ENCODE assay signal across 13 cellular contexts in the genomic region with DNA sequence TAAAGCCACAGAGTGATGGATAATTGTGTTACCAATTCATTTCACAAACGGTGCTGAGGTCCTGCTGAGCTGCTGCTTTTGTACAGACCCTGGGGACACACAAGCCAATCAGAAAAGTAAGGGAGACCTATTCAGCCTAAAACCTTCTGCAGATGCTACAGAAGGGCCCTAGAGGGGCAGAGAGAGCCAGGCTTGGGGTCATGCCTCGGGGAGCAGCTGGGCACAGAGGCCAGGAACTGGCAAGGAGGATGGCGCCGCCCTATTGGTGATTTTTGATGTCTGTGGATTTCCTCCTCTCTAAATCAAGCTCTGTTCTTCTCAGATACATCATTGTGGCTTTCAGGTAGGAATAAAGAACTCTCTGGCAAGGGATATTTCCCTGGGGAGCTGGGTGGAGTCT.
DNase-seq lines count a peak whose midpoint lies in the region; ATAC-seq and TF ChIP-seq lines count a peak whose summit lies in the region.
"Had no signal": no experiment of that assay in that cellular context is flagged by ENCODE, and none has a peak within 500 bp of the region (broad histone marks: within the 10 kb centered on the region; RNA-seq: fewer than 3 reads in every experiment).

No MANE protein-coding gene starts in this region.

- no peaks in the 10 kb centered on the region for H3K9me3 ChIP-seq in upper lobe of left lung
- no peaks in the 10 kb centered on the region for H3K9me3 ChIP-seq in sigmoid colon
- H3K9me3 ChIP-seq in lower lobe of right lung, result no peaks in the 10 kb centered on the region
- H3K9me3 ChIP-seq: gastroesophageal sphincter had no signal

- in situ Hi-C loops in brain microvascular endothelial cell (cut with HindIII; ENCODE audit: low pct_ligation_motif_present, low sequenced_read_pairs), result no loop called here

- H3K36me3 ChIP-seq in brain microvascular endothelial cell (replicated peaks) (no peaks in the 10 kb centered on the region), upper lobe of left lung (no peaks in the 10 kb centered on the region), sigmoid colon (no peaks in the 10 kb centered on the region), lower lobe of right lung (no peaks in the 10 kb centered on the region)
- H3K36me3 ChIP-seq: gastroesophageal sphincter had no signal

- H3K27me3 Mint-ChIP-seq in CD14-positive monocyte (ENCODE audit: low read depth in 3 of 3), result peaks cover 0 to 4% (median 1%) of the 10 kb centered on the region in 3 donors
- H3K27me3 Mint-ChIP-seq in naive thymus-derived CD8-positive, alpha-beta T cell, result peaks cover 0 to 28% (median 9%) of the 10 kb centered on the region in 5 donors

- TF ChIP-seq POLR2A in upper lobe of left lung (IDR thresholded peaks at IDR 0.05), result no peak
- no peak for TF ChIP-seq POLR2A in sigmoid colon (IDR thresholded peaks at IDR 0.05)

- H3K27me3 ChIP-seq in brain microvascular endothelial cell (replicated peaks) (no peaks in the 10 kb centered on the region), upper lobe of left lung (no peaks in the 10 kb centered on the region), sigmoid colon (no peaks in the 10 kb centered on the region), lower lobe of right lung (ENCODE audit: low read depth) (no peaks in the 10 kb centered on the region)
- H3K27me3 ChIP-seq: gastroesophageal sphincter had no signal

- no peak overlapping the region for H3K4me3 ChIP-seq in LNCaP clone FGC (ENCODE audit: low read depth, low read length)
- H3K4me3 ChIP-seq in brain microvascular endothelial cell (ENCODE audit: low read depth, low read length), result no peak overlapping the region
- H3K4me3 ChIP-seq in upper lobe of left lung, result no peak overlapping the region
- H3K4me3 ChIP-seq in sigmoid colon, result no peak overlapping the region
- no peak overlapping the region for H3K4me3 ChIP-seq in lower lobe of right lung
- H3K4me3 ChIP-seq: gastroesophageal sphincter had no signal

- no peaks in the 10 kb centered on the region for H3K36me3 Mint-ChIP-seq in CD14-positive monocyte
- no peaks in the 10 kb centered on the region for H3K36me3 Mint-ChIP-seq in naive thymus-derived CD8-positive, alpha-beta T cell
- H3K36me3 Mint-ChIP-seq: activated naive CD4-positive, alpha-beta T cell treated with anti-CD3 and anti-CD28 coated beads, Interleukin-2, amount 50 U/mL, for 72 hours had no signal

- TF ChIP-seq EP300 in upper lobe of left lung (IDR thresholded peaks at IDR 0.05), result no peak
- TF ChIP-seq EP300 in sigmoid colon (IDR thresholded peaks at IDR 0.05), result no peak

- 78 to 90% methylated on average over 4 of the region's 4 CpGs for WGBS in upper lobe of left lung, 2 donors
- WGBS in sigmoid colon, 2 donors, result 88 to 89% methylated on average over 4 of the region's 4 CpGs

- H3K27ac Mint-ChIP-seq in CD14-positive monocyte, result no peak overlapping the region
- H3K27ac Mint-ChIP-seq in naive thymus-derived CD8-positive, alpha-beta T cell, result no peak overlapping the region
- H3K27ac Mint-ChIP-seq: activated naive CD4-positive, alpha-beta T cell treated with anti-CD3 and anti-CD28 coated beads, Interleukin-2, amount 50 U/mL, for 72 hours; dendritic cell treated with granulocyte-macrophage colony-stimulating factor and Interleukin-4, amounts not matched to agents 40 ng/mL and 50 ng/mL, for 4 days; stimulated activated naive B cell treated with anti-CD40 and anti-IgM and Interleukin-4, amounts not matched to agents 10 μg/mL and 1 μg/mL and 100 μg/mL, for 72 hours had no signal

- intact Hi-C loops in CD14-positive monocyte (cut with micrococcal nuclease) (no loop called here), sigmoid colon (cut with DNase I) (loop anchor here (5.0 kb wide), 1 partner anchor 183 kb away; a partner anchor contains a TSS), lower lobe of right lung (cut with DNase I) (no loop called here)

- peaks cover 0 to 1% (median 0%) of the 10 kb centered on the region in 7 donors for H3K9me3 Mint-ChIP-seq in CD14-positive monocyte
- H3K9me3 Mint-ChIP-seq in naive thymus-derived CD8-positive, alpha-beta T cell, result no peaks in the 10 kb centered on the region
- H3K9me3 Mint-ChIP-seq: activated naive CD4-positive, alpha-beta T cell treated with anti-CD3 and anti-CD28 coated beads, Interleukin-2, amount 50 U/mL, for 72 hours; dendritic cell treated with granulocyte-macrophage colony-stimulating factor and Interleukin-4, amounts not matched to agents 40 ng/mL and 50 ng/mL, for 4 days; stimulated activated naive B cell treated with anti-CD40 and anti-IgM and Interleukin-4, amounts not matched to agents 10 μg/mL and 1 μg/mL and 100 μg/mL, for 72 hours had no signal

- no peak for ATAC-seq in upper lobe of left lung (ENCODE audit: low FRiP score in 2 of 2)
- no peak for ATAC-seq in naive thymus-derived CD8-positive, alpha-beta T cell
- ATAC-seq in lower lobe of right lung, result no peak
- ATAC-seq: activated naive CD4-positive, alpha-beta T cell treated with anti-CD3 and anti-CD28 coated beads, Interleukin-2, amount 50 U/mL, for 72 hours; gastroesophageal sphincter; stimulated activated naive B cell treated with anti-CD40 and anti-IgM and Interleukin-4, amounts not matched to agents 10 μg/mL and 1 μg/mL and 100 μg/mL, for 72 hours had no signal

- no peak overlapping the region for H3K27ac ChIP-seq in 22Rv1
- no peak overlapping the region for H3K27ac ChIP-seq in brain microvascular endothelial cell
- H3K27ac ChIP-seq in upper lobe of left lung, result no peak overlapping the region
- H3K27ac ChIP-seq in sigmoid colon, result no peak overlapping the region
- no peak overlapping the region for H3K27ac ChIP-seq in lower lobe of right lung
- H3K27ac ChIP-seq: gastroesophageal sphincter had no signal

- no peak for DNase-seq in CD14-positive monocyte (ENCODE audit: low spot score)
- no peak for DNase-seq in LNCaP clone FGC (ENCODE audit: low read depth)
- no peak for DNase-seq in brain microvascular endothelial cell
- DNase-seq in upper lobe of left lung, result no peak
- DNase-seq in sigmoid colon, result no peak
- no peak for DNase-seq in naive thymus-derived CD8-positive, alpha-beta T cell
- no peak for DNase-seq in lower lobe of right lung
- DNase-seq: COR-L47; stimulated activated naive B cell treated with anti-CD40 and anti-IgM and Interleukin-4, amounts not matched to agents 10 μg/mL and 1 μg/mL and 100 μg/mL, for 72 hours had no signal

- POLR2A ChIA-PET in naive thymus-derived CD8-positive, alpha-beta T cell (lab: Charles Lee), result no interaction called here

- TF ChIP-seq CTCF in 22Rv1 (IDR thresholded peaks at IDR 0.05) (peak; percentile 61), CD14-positive monocyte (IDR thresholded peaks at IDR 0.05) (peak; percentile 15), LNCaP clone FGC (IDR thresholded peaks at IDR 0.05; ENCODE audit: control insufficient read depth, extremely low read depth, insufficient read depth) (peak; percentile 22; the same call in 1 of the 2 replicates), brain microvascular endothelial cell (IDR thresholded peaks at IDR 0.05; ENCODE audit: low read depth, low read length, missing control alignments) (peak; percentile 7), upper lobe of left lung (IDR thresholded peaks at IDR 0.05) (no peak), sigmoid colon (IDR thresholded peaks at IDR 0.05) (no peak), lower lobe of right lung (IDR thresholded peaks at IDR 0.05) (no peak)

- no peaks in the 10 kb centered on the region for H3K4me1 Mint-ChIP-seq in CD14-positive monocyte
- H3K4me1 Mint-ChIP-seq in naive thymus-derived CD8-positive, alpha-beta T cell, result peaks cover 0 to 5% (median 0%) of the 10 kb centered on the region in 4 donors

- H3K4me3 Mint-ChIP-seq in CD14-positive monocyte, result no peak overlapping the region
- no peak overlapping the region for H3K4me3 Mint-ChIP-seq in naive thymus-derived CD8-positive, alpha-beta T cell
- H3K4me3 Mint-ChIP-seq: dendritic cell treated with granulocyte-macrophage colony-stimulating factor and Interleukin-4, amounts not matched to agents 40 ng/mL and 50 ng/mL, for 4 days; stimulated activated naive B cell treated with anti-CD40 and anti-IgM and Interleukin-4, amounts not matched to agents 10 μg/mL and 1 μg/mL and 100 μg/mL, for 72 hours had no signal

- no peaks in the 10 kb centered on the region for H3K4me1 ChIP-seq in upper lobe of left lung
- peaks cover 0 to 9% (median 3%) of the 10 kb centered on the region in 4 donors for H3K4me1 ChIP-seq in sigmoid colon
- no peaks in the 10 kb centered on the region for H3K4me1 ChIP-seq in lower lobe of right lung

Comparison
In these comparisons a context has a peak if more than half of its experiments do, and no peak if none do; other contexts are left out.
1. CTCF ChIP-seq: peak in 22Rv1 (single experiment), CD14-positive monocyte (single experiment), LNCaP clone FGC (single experiment) and brain microvascular endothelial cell (single experiment); none in upper lobe of left lung (0 of 6), sigmoid colon (0 of 4) and lower lobe of right lung (single experiment).